1 cellular context compared by ENCODE assay signal in the genomic region with DNA sequence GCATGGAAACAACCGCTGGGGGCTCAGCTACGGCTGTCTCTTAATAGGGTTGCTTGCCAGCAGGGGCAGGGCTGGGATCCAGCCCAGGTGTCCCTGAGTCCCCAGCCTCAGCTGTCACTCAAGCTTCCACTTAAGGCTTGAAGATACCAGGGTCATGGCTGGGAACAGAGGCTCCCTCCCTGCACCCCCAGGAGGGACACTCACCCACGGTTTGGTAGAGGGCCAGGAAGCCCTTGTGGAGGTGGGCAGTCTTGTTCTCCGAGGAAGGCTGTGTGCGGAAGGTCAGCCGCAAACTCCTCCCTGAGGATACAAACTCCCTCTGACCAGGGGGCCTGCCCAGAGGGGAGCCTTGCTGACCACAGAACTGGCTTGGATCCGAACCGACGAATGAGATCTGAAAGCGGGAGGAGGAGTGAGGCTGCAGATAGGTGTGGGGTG.
A peak's percentile ranks its signal among the peaks of the same experiment; 100 is the strongest.
TF ChIP-seq lines count a peak whose summit lies in the region.

No MANE protein-coding gene starts in this region.

TF ChIP-seq in K562, 482 proteins besides CTCF, POLR2A, EP300 and RAD21:
- TF ChIP-seq, protein P1, sequence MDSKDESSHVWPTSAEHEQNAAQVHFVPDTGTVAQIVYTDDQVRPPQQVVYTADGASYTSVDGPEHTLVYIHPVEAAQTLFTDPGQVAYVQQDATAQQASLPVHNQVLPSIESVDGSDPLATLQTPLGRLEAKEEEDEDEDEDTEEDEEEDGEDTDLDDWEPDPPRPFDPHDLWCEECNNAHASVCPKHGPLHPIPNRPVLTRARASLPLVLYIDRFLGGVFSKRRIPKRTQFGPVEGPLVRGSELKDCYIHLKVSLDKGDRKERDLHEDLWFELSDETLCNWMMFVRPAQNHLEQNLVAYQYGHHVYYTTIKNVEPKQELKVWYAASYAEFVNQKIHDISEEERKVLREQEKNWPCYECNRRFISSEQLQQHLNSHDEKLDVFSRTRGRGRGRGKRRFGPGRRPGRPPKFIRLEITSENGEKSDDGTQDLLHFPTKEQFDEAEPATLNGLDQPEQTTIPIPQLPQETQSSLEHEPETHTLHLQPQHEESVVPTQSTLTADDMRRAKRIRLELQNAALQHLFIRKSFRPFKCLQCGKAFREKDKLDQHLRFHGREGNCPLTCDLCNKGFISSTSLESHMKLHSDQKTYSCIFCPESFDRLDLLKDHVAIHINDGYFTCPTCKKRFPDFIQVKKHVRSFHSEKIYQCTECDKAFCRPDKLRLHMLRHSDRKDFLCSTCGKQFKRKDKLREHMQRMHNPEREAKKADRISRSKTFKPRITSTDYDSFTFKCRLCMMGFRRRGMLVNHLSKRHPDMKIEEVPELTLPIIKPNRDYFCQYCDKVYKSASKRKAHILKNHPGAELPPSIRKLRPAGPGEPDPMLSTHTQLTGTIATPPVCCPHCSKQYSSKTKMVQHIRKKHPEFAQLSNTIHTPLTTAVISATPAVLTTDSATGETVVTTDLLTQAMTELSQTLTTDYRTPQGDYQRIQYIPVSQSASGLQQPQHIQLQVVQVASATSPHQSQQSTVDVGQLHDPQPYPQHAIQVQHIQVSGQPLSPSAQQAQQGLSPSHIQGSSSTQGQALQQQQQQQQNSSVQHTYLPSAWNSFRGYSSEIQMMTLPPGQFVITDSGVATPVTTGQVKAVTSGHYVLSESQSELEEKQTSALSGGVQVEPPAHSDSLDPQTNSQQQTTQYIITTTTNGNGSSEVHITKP (IDR thresholded peaks at IDR 0.05; ENCODE audit: partially characterized antibody), result no peak
- TF ChIP-seq HDAC8 (tag; IDR thresholded peaks at IDR 0.05), result no peak
- TF ChIP-seq XRCC3 (IDR thresholded peaks at IDR 0.05), result no peak
- 0 out of 2 replicates have a peak, but pooled peaks have one; percentile 18 for TF ChIP-seq RBFOX2 (IDR thresholded peaks at IDR 0.05; ENCODE audit: low read depth, low read length)
- no peak for TF ChIP-seq PTRF (tag; IDR thresholded peaks at IDR 0.05)
- TF ChIP-seq ZNF253 (CRISPR knock-in tag; conservative IDR thresholded peaks at IDR 0.05), result no peak
- no peak for TF ChIP-seq ZNF436 (CRISPR knock-in tag; IDR thresholded peaks at IDR 0.05)
- TF ChIP-seq, protein P2, sequence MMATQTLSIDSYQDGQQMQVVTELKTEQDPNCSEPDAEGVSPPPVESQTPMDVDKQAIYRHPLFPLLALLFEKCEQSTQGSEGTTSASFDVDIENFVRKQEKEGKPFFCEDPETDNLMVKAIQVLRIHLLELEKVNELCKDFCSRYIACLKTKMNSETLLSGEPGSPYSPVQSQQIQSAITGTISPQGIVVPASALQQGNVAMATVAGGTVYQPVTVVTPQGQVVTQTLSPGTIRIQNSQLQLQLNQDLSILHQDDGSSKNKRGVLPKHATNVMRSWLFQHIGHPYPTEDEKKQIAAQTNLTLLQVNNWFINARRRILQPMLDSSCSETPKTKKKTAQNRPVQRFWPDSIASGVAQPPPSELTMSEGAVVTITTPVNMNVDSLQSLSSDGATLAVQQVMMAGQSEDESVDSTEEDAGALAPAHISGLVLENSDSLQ (IDR thresholded peaks at IDR 0.05), result peak; percentile 57
- TF ChIP-seq, protein P3, sequence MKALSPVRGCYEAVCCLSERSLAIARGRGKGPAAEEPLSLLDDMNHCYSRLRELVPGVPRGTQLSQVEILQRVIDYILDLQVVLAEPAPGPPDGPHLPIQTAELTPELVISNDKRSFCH (CRISPR knock-in tag; IDR thresholded peaks at IDR 0.05), result no peak
- TF ChIP-seq, protein P3 (tag; IDR thresholded peaks at IDR 0.05), result no peak
- TF ChIP-seq ZKSCAN8 (CRISPR knock-in tag; IDR thresholded peaks at IDR 0.05), result no peak
- no peak for TF ChIP-seq ZNF830 (CRISPR knock-in tag; IDR thresholded peaks at IDR 0.05)
- TF ChIP-seq CHD1 (IDR thresholded peaks at IDR 0.05; ENCODE audit: low read length), result no peak
- TF ChIP-seq ELF4 (CRISPR knock-in tag; IDR thresholded peaks at IDR 0.05), result no peak
- TF ChIP-seq RBM25 (IDR thresholded peaks at IDR 0.05; ENCODE audit: low read depth, low read length, severe bottlenecking), result no peak
- TF ChIP-seq ZNF212 (CRISPR knock-in tag; IDR thresholded peaks at IDR 0.05), result no peak
- no peak for TF ChIP-seq BCL6 (CRISPR knock-in tag; IDR thresholded peaks at IDR 0.05)
- TF ChIP-seq POLR2G (IDR thresholded peaks at IDR 0.05; ENCODE audit: low read depth, low read length), result 0 out of 2 replicates have a peak, but pooled peaks have one; percentile 15
- TF ChIP-seq MED1 (CRISPR knock-in tag; IDR thresholded peaks at IDR 0.05; ENCODE audit: borderline replicate concordance), result no peak
- TF ChIP-seq ASH1L (IDR thresholded peaks at IDR 0.05; ENCODE audit: borderline replicate concordance, low read depth, partially characterized antibody), result no peak
- TF ChIP-seq, protein P4, sequence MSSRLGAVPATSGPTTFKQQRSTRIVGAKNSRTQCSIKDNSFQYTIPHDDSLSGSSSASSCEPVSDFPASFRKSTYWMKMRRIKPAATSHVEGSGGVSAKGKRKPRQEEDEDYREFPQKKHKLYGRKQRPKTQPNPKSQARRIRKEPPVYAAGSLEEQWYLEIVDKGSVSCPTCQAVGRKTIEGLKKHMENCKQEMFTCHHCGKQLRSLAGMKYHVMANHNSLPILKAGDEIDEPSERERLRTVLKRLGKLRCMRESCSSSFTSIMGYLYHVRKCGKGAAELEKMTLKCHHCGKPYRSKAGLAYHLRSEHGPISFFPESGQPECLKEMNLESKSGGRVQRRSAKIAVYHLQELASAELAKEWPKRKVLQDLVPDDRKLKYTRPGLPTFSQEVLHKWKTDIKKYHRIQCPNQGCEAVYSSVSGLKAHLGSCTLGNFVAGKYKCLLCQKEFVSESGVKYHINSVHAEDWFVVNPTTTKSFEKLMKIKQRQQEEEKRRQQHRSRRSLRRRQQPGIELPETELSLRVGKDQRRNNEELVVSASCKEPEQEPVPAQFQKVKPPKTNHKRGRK (tag; IDR thresholded peaks at IDR 0.05), result no peak
- TF ChIP-seq, protein P5, sequence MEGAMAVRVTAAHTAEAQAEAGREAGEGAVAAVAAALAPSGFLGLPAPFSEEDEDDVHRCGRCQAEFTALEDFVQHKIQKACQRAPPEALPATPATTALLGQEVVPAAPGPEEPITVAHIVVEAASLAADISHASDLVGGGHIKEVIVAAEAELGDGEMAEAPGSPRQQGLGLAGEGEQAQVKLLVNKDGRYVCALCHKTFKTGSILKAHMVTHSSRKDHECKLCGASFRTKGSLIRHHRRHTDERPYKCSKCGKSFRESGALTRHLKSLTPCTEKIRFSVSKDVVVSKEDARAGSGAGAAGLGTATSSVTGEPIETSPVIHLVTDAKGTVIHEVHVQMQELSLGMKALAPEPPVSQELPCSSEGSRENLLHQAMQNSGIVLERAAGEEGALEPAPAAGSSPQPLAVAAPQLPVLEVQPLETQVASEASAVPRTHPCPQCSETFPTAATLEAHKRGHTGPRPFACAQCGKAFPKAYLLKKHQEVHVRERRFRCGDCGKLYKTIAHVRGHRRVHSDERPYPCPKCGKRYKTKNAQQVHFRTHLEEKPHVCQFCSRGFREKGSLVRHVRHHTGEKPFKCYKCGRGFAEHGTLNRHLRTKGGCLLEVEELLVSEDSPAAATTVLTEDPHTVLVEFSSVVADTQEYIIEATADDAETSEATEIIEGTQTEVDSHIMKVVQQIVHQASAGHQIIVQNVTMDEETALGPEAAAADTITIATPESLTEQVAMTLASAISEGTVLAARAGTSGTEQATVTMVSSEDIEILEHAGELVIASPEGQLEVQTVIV (CRISPR knock-in tag; IDR thresholded peaks at IDR 0.05; ENCODE audit: borderline replicate concordance), result no peak
- TF ChIP-seq ZNF764 (CRISPR knock-in tag; IDR thresholded peaks at IDR 0.05; ENCODE audit: low read depth), result no peak
- no peak for TF ChIP-seq ZFP36 (IDR thresholded peaks at IDR 0.05; ENCODE audit: low read depth, low read length, partially characterized antibody)
- TF ChIP-seq, protein P6, sequence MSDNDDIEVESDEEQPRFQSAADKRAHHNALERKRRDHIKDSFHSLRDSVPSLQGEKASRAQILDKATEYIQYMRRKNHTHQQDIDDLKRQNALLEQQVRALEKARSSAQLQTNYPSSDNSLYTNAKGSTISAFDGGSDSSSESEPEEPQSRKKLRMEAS (CRISPR knock-in tag; IDR thresholded peaks at IDR 0.05), result no peak
- no peak for TF ChIP-seq ZNF785 (CRISPR knock-in tag; IDR thresholded peaks at IDR 0.05)
